9 cellular contexts compared by ENCODE assay signal in the genomic region with DNA sequence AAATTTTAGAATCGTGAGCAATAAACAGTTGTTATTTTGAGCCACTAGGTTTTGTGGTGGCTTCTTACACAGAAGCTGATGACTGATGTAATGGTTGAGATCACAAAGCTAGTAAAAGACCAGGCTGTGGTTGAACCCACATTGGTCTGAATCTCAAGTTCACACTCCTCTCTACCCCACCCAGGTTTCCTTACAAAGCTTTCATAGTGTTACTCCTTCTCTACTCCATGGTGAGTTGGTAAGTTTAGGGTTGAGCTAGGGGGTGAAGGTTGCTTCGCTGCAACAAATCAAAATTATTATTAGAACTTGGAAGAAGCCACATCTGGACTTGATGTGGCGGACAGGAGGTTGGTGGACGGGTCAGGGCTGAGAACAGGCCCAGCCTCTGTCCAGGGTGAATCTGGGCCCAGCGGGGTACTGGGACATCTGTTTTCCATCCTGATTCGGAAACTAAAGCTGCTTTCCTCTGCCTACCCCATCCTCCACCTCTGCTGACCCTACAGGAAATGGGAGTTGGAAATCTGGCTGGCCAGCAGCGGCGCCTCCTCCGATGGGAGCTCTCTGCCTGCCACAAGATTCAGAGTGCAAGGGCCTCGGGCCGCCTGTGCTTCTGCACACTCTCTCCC.
DNase-seq lines count a peak whose midpoint lies in the region; ATAC-seq, FAIRE-seq and TF ChIP-seq lines count a peak whose summit lies in the region.
"Had no signal": no experiment of that assay in that cellular context is flagged by ENCODE, and none has a peak within 500 bp of the region (broad histone marks: within the 10 kb centered on the region; RNA-seq: fewer than 3 reads in every experiment).

No MANE protein-coding gene starts in this region.

- no peaks in the 10 kb centered on the region for H3K36me3 Mint-ChIP-seq in CD4-positive, alpha-beta T cell (ENCODE audit: low read depth)
- no peaks in the 10 kb centered on the region for H3K36me3 Mint-ChIP-seq in naive thymus-derived CD8-positive, alpha-beta T cell

- H4K20me1 ChIP-seq in OCI-LY7 (ENCODE audit: insufficient read depth, low read length), result no peaks in the 10 kb centered on the region
- no peaks in the 10 kb centered on the region for H4K20me1 ChIP-seq in H1 (replicated peaks in 1 of 2; ENCODE audit: control insufficient read depth in 1 of 2, insufficient read depth in 2 of 2, low read length in 2 of 2)

- H4K91ac ChIP-seq in H1 (replicated peaks; ENCODE audit: insufficient read length, low read length), result no peak overlapping the region

- H3K4me3 ChIP-seq in OCI-LY7 (ENCODE audit: low read depth, low read length, poor library complexity, severe bottlenecking) (no peak overlapping the region), H1 (ENCODE audit: extremely low read depth in 1 of 4, insufficient read depth in 2 of 4, low read depth in 3 of 4, low read length in 4 of 4) (no peak overlapping the region)

- H3K27ac ChIP-seq in CD4-positive, alpha-beta T cell (ENCODE audit: low read depth, low read length), result peak overlapping the region; percentile 54
- H3K27ac ChIP-seq in OCI-LY7 (ENCODE audit: low read depth, low read length, poor library complexity, severe bottlenecking) (no peak overlapping the region), H1 (ENCODE audit: low read depth, low read length) (no peak overlapping the region)

- TF ChIP-seq EP300 in H1 (IDR thresholded peaks at IDR 0.05; ENCODE audit: borderline replicate concordance in 1 of 2, low read depth in 2 of 2, low read length in 2 of 2), result no peak

- H3K23ac ChIP-seq in H1 (ENCODE audit: insufficient read length), result no peak overlapping the region

- H3K56ac ChIP-seq in H1 (replicated peaks; ENCODE audit: insufficient read length, low read depth, low read length), result no peak overlapping the region

- H3K4me1 ChIP-seq in OCI-LY7 (ENCODE audit: insufficient read depth, low read length, poor library complexity, severe bottlenecking), result peaks cover 51% of the 10 kb centered on the region
- peaks cover 0 to 18% (median 8%) of the 10 kb centered on the region in 4 experiments; a peak in 6 of 7 replicates for H3K4me1 ChIP-seq in H1 (replicated peaks in 1 of 4; ENCODE audit: control insufficient read depth in 3 of 4, insufficient read depth in 4 of 4, low read length in 3 of 4)

- WGBS in H1 (ENCODE audit: extremely low coverage in 1 of 2, insufficient coverage in 1 of 2, insufficient read length in 1 of 2, insufficient replicate concordance in 2 of 2, low coverage in 1 of 2, low lambda C conversion rate in 2 of 2, missing lambda C conversion rate in 1 of 2), 2 experiments, result 87% methylated on average over 11 of the region's 11 CpGs; no CpG with 5 or more reads in 1 of the 2 experiments

- H2AFZ ChIP-seq in OCI-LY7 (ENCODE audit: low read length) (peak overlapping the region; percentile 19; the same call in 1 of the 2 replicates), H1 (ENCODE audit: low read length) (peak overlapping the region; percentile 42; the same call in 1 of the 2 replicates)

- H3K9ac ChIP-seq in H1 (replicated peaks in 1 of 4; ENCODE audit: extremely low read depth in 1 of 4, low read depth in 3 of 4, low read length in 3 of 4), result no peak overlapping the region

- no peaks in the 10 kb centered on the region for H3K9me2 ChIP-seq in OCI-LY7 (ENCODE audit: insufficient read depth, low read length)

- TF ChIP-seq POLR2A in H1 (IDR thresholded peaks at IDR 0.05; ENCODE audit: control extremely low read depth in 1 of 2, low read depth in 2 of 2, low read length in 2 of 2), result no peak

- H3K9me3 Mint-ChIP-seq in CD4-positive, alpha-beta T cell, result no peaks in the 10 kb centered on the region
- no peaks in the 10 kb centered on the region for H3K9me3 Mint-ChIP-seq in naive thymus-derived CD8-positive, alpha-beta T cell

- no peaks in the 10 kb centered on the region for H3K79me1 ChIP-seq in H1 (ENCODE audit: low read depth, low read length)

- no peak overlapping the region; the same call in 1 of the 2 replicates for H2BK15ac ChIP-seq in H1 (ENCODE audit: low read length)

- H2AK5ac ChIP-seq in H1 (ENCODE audit: low read depth, low read length), result no peak overlapping the region

- BruUV-seq in OCI-LY7 (replicated peaks; lab: Mats Ljungman, UMichigan), result no TSS peak

- no peak overlapping the region for H2BK120ac ChIP-seq in H1 (replicated peaks; ENCODE audit: low read depth, low read length)

- intact Hi-C loops in CD4-positive, alpha-beta T cell (cut with DNase I, micrococcal nuclease), result loop anchor here in 1 of 2 experiments (5.0 kb wide), 1 partner anchor 1038 kb away; no protein-coding TSS in a partner anchor
- intact Hi-C loops in OCI-LY7 (cut with micrococcal nuclease; ENCODE audit: unreplicated experiment), result no loop called here

- ATAC-seq in CD4-positive, alpha-beta T cell (ENCODE audit: poor library complexity), result no peak
- ATAC-seq in naive thymus-derived CD8-positive, alpha-beta T cell, result peak; percentile 18 to 24

- H3K9me3 ChIP-seq in CD4-positive, alpha-beta T cell (ENCODE audit: control insufficient read depth, low read length), result no peaks in the 10 kb centered on the region
- no peaks in the 10 kb centered on the region for H3K9me3 ChIP-seq in OCI-LY7 (ENCODE audit: low read length)
- H3K9me3 ChIP-seq in H1 (ENCODE audit: insufficient read depth in 2 of 2, low read depth in 1 of 2, low read length in 1 of 2), result no peaks in the 10 kb centered on the region

- H3K4me2 ChIP-seq in OCI-LY7 (ENCODE audit: low read length), result no peak overlapping the region
- H3K4me2 ChIP-seq in H1 (ENCODE audit: insufficient read depth in 1 of 2, low read depth in 2 of 2, low read length in 2 of 2), result no peak overlapping the region

- H3K27me3 Mint-ChIP-seq in CD4-positive, alpha-beta T cell, result no peaks in the 10 kb centered on the region
- no peaks in the 10 kb centered on the region for H3K27me3 Mint-ChIP-seq in naive thymus-derived CD8-positive, alpha-beta T cell

- H2BK12ac ChIP-seq in H1 (ENCODE audit: low read depth, low read length), result no peak overlapping the region

- H2BK20ac ChIP-seq in H1 (ENCODE audit: low read length), result no peak overlapping the region

- peak overlapping the region; percentile 99 for H3K27ac Mint-ChIP-seq in CD4-positive, alpha-beta T cell
- H3K27ac Mint-ChIP-seq in naive thymus-derived CD8-positive, alpha-beta T cell, result peak overlapping the region; percentile 86 to 100 (median 98)

- POLR2A ChIA-PET in CD4-positive, alpha-beta T cell (lab: Charles Lee), result interaction anchor here (0.7 to 32.8 kb wide), 14 partner anchors 9 to 1035 kb away, joined by 3 to 1478 read pairs (median 4); partner anchors contain the start of gene ZFP36L2
- POLR2A ChIA-PET in OCI-LY7 (lab: Charles Lee), result interaction anchor here (0.6 to 1.8 kb wide), 8 partner anchors 8 to 159 kb away, joined by 3 to 7 read pairs (median 4); no protein-coding TSS in a partner anchor
- POLR2A ChIA-PET in H1 (lab: Charles Lee; ENCODE audit: partially characterized antibody), result interaction anchor here (0.8 to 1.8 kb wide), 6 partner anchors 12 to 456 kb away, joined by 3 to 5 read pairs (median 3); partner anchors contain the start of gene THADA
- POLR2A ChIA-PET in naive thymus-derived CD8-positive, alpha-beta T cell (lab: Charles Lee), result interaction anchor here (0.6 to 43.5 kb wide), 6 partner anchors 2 to 82 kb away, joined by 3 to 2148 read pairs (median 762); partner anchors contain the start of gene ZFP36L2

- FAIRE-seq in H1 (lab: Jason Lieb, UNC) (no peak), HTR-8/SVneo (lab: Jason Lieb, UNC) (no peak)
- FAIRE-seq: frontal cortex had no signal

- H3K36me3 ChIP-seq in OCI-LY7 (ENCODE audit: insufficient read depth, low read length), result no peaks in the 10 kb centered on the region
- H3K36me3 ChIP-seq in H1 (ENCODE audit: control insufficient read depth in 2 of 4, insufficient read depth in 4 of 4, low read length in 3 of 4), result no peaks in the 10 kb centered on the region

- H4K8ac ChIP-seq in H1 (ENCODE audit: extremely low read depth, insufficient read depth, low read length), result 0 out of 2 replicates have a peak overlapping the region, but pooled peaks have one; percentile 19

- no peak for TF ChIP-seq CTCF in CD4-positive, alpha-beta T cell (IDR thresholded peaks at IDR 0.05)
- TF ChIP-seq CTCF in OCI-LY7 (conservative IDR thresholded peaks at IDR 0.05; ENCODE audit: low read length) (no peak), H1 (IDR thresholded peaks at IDR 0.05; ENCODE audit: control extremely low read depth in 1 of 3, insufficient read depth in 1 of 3, low read depth in 1 of 3, low read length in 3 of 3) (no peak)

- CTCF ChIA-PET in CD4-positive, alpha-beta T cell (lab: Charles Lee), result interaction anchor here (0.9 to 15.6 kb wide), 6 partner anchors 12 to 84 kb away, joined by 3 to 303 read pairs (median 6); partner anchors contain the start of gene ZFP36L2
- CTCF ChIA-PET in OCI-LY7 (lab: Charles Lee; ENCODE audit: unreplicated experiment) (interaction anchor here (0.9 kb wide), 1 partner anchor 30 kb away, joined by 3 read pairs; no protein-coding TSS in a partner anchor), H1 (lab: Charles Lee; ENCODE audit: partially characterized antibody) (interaction anchor here (0.5 to 4.0 kb wide), 23 partner anchors 9 to 485 kb away, joined by 3 to 27 read pairs (median 4); no protein-coding TSS in a partner anchor)

- H3K79me2 ChIP-seq in OCI-LY7 (ENCODE audit: insufficient read depth, low read depth, low read length), result no peaks in the 10 kb centered on the region
- no peaks in the 10 kb centered on the region for H3K79me2 ChIP-seq in H1 (ENCODE audit: control insufficient read depth in 1 of 2, insufficient read depth in 2 of 2, low read length in 2 of 2)

- H3K4me1 Mint-ChIP-seq in CD4-positive, alpha-beta T cell (ENCODE audit: low read depth), result peaks cover 76% of the 10 kb centered on the region
- H3K4me1 Mint-ChIP-seq in naive thymus-derived CD8-positive, alpha-beta T cell, result peaks cover 42 to 90% (median 84%) of the 10 kb centered on the region in 4 donors

- TF ChIP-seq RAD21 in H1 (IDR thresholded peaks at IDR 0.05 in 1 of 2, conservative IDR thresholded peaks at IDR 0.05 in 1 of 2; ENCODE audit: low read depth in 2 of 2, low read length in 2 of 2), result no peak

- peak overlapping the region; percentile 31 for H3K4me3 Mint-ChIP-seq in CD4-positive, alpha-beta T cell
- peak overlapping the region; percentile 38 to 91 (median 76) for H3K4me3 Mint-ChIP-seq in naive thymus-derived CD8-positive, alpha-beta T cell

- 0 out of 2 replicates have a peak overlapping the region, but pooled peaks have one; percentile 39 for H2BK5ac ChIP-seq in H1 (ENCODE audit: low read depth, low read length)

- peak in 1 of 10 experiments; percentile 11 for DNase-seq in CD4-positive, alpha-beta T cell
- DNase-seq in OCI-LY7 (ENCODE audit: low spot score) (no peak), H1 (ENCODE audit: low read depth in 1 of 2, low spot score in 2 of 2) (no peak), HTR-8/SVneo (ENCODE audit: insufficient read length, low spot score) (no peak), OCI-M1 (lab: John Stamatoyannopoulos, UW) (no peak), GM19240 (ENCODE audit: insufficient read length, low spot score) (no peak), UCSD-AML1 (lab: John Stamatoyannopoulos, UW; ENCODE audit: unreplicated experiment) (no peak)
- DNase-seq in naive thymus-derived CD8-positive, alpha-beta T cell, result peak in 4 of 10 donors; percentile 53 to 72 (median 62)

- no peaks in the 10 kb centered on the region for H3K27me3 ChIP-seq in CD4-positive, alpha-beta T cell (ENCODE audit: control insufficient read depth, insufficient read depth, low read length)
- H3K27me3 ChIP-seq in H1 (replicated peaks in 1 of 4; ENCODE audit: control insufficient read depth in 3 of 4, extremely low read depth in 1 of 4, insufficient read depth in 3 of 4, low read length in 3 of 4), result no peaks in the 10 kb centered on the region

- H3K18ac ChIP-seq in H1 (ENCODE audit: extremely low read depth, low read length), result peak overlapping the region; percentile 60

- no peak overlapping the region for H4K5ac ChIP-seq in H1 (ENCODE audit: insufficient read length, low read depth, low read length)

- no peaks in the 10 kb centered on the region; the same call in none of the 2 replicates for H3K23me2 ChIP-seq in H1 (ENCODE audit: low read depth, low read length)

- H3K14ac ChIP-seq in H1 (ENCODE audit: insufficient read length), result no peak overlapping the region

- H3K4ac ChIP-seq in H1 (replicated peaks; ENCODE audit: insufficient read length, low read depth, low read length), result no peak overlapping the region
